ENCODE assay signal across 23 cellular contexts in the genomic region with DNA sequence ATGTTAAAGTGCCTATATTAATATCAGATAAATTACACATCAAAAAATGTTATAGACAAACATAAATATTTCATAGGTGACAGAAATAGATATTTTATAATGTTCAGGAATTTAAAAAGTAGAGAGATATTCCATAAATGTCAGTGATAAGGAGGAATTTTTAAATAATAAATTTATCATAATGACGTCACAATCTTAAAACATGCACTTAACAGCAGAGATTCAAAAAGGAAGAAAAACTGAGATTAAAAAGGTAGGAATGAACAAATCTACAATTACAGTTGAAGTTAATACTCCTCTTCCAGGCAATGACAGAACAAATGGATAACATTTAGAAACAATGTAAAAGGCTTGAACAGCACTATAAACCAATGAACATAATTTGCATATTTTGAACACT.
DNase-seq lines count a peak whose midpoint lies in the region; ATAC-seq, FAIRE-seq and TF ChIP-seq lines count a peak whose summit lies in the region.
"Had no signal": no experiment of that assay in that cellular context is flagged by ENCODE, and none has a peak within 500 bp of the region (broad histone marks: within the 10 kb centered on the region; RNA-seq: fewer than 3 reads in every experiment).

No MANE protein-coding gene starts in this region.

- DNase-seq in HepG2 (ENCODE audit: low spot score) = no peak
- DNase-seq in right lobe of liver = no peak
- no peak for DNase-seq in HCT116 (ENCODE audit: low read depth, low spot score)
- DNase-seq in K562 (ENCODE audit: extremely low read depth in 1 of 4, low spot score in 3 of 4) = no peak
- no peak for DNase-seq in kidney
- no peak for DNase-seq in NCI-H526 treated with DMSO at 0.1 percent for 48 hours (lab: John Stamatoyannopoulos, UW)
- no peak for DNase-seq in tibial nerve (ENCODE audit: low spot score in 2 of 2)
- DNase-seq: ACHN; BE2C; C1 segment of cervical spinal cord; Caco-2; Calu3; CD4-positive, alpha-beta memory T cell; CD4-positive, CD25-positive, alpha-beta regulatory T cell; DMS79 treated with DMSO at 0.1 percent for 48 hours; GDM1 had no signal

- H2AFZ ChIP-seq in HepG2 (ENCODE audit: low read length) (no peak overlapping the region), HCT116 (ENCODE audit: low read depth, low read length, poor library complexity, severe bottlenecking) (peak overlapping the region; percentile 12), K562 (ENCODE audit: low read depth, low read length) (no peak overlapping the region)

- no peaks in the 10 kb centered on the region for H3K9me3 ChIP-seq in HepG2 (ENCODE audit: low read length)
- no peaks in the 10 kb centered on the region for H3K9me3 ChIP-seq in right lobe of liver
- no peaks in the 10 kb centered on the region for H3K9me3 ChIP-seq in HCT116 (ENCODE audit: control insufficient read depth in 1 of 2, insufficient read depth in 1 of 2, low read depth in 1 of 2, low read length in 2 of 2)
- H3K9me3 ChIP-seq in K562 (replicated peaks; ENCODE audit: control insufficient read depth, insufficient read depth, low read depth, low read length) = no peaks in the 10 kb centered on the region
- H3K9me3 ChIP-seq in kidney (ENCODE audit: control insufficient read depth in 1 of 2, low read length in 2 of 2) = no peaks in the 10 kb centered on the region
- H3K9me3 ChIP-seq in tibial nerve = peaks cover 0 to 7% (median 0%) of the 10 kb centered on the region in 4 donors
- H3K9me3 ChIP-seq: BE2C, Caco-2 had no signal

- WGBS in HepG2 (ENCODE audit: low lambda C conversion rate) = 27% methylated on average over 1 of the region's 1 CpG
- 82% methylated on average over 1 of the region's 1 CpG for WGBS in right lobe of liver (ENCODE audit: insufficient coverage, low coverage, low lambda C conversion rate, missing lambda C conversion rate)
- 0% methylated on average over 1 of the region's 1 CpG for WGBS in K562 (ENCODE audit: insufficient coverage, low coverage, missing lambda C conversion rate)
- 88 to 95% methylated on average over 1 of the region's 1 CpG for WGBS in tibial nerve, 2 donors

- no peak for TF ChIP-seq CTCF in HepG2 (CRISPR knock-in tag; IDR thresholded peaks at IDR 0.05)
- TF ChIP-seq CTCF in right lobe of liver (IDR thresholded peaks at IDR 0.05) = no peak
- no peak for TF ChIP-seq CTCF in HCT116 (IDR thresholded peaks at IDR 0.05 in 2 of 3, conservative IDR thresholded peaks at IDR 0.05 in 1 of 3; ENCODE audit: borderline replicate concordance in 1 of 3, insufficient read depth in 1 of 3, low read depth in 2 of 3, low read length in 2 of 3)
- TF ChIP-seq CTCF in K562 (IDR thresholded peaks at IDR 0.05 in 2 of 3, conservative IDR thresholded peaks at IDR 0.05 in 1 of 3; ENCODE audit: insufficient read depth in 2 of 3, low read depth in 1 of 3, low read length in 3 of 3) = no peak
- no peak for TF ChIP-seq CTCF in kidney (IDR thresholded peaks at IDR 0.05; ENCODE audit: borderline replicate concordance, extremely low read depth, insufficient read depth)
- no peak for TF ChIP-seq CTCF in tibial nerve (IDR thresholded peaks at IDR 0.05)

- TF ChIP-seq EP300 in HepG2 (IDR thresholded peaks at IDR 0.05; ENCODE audit: low read depth in 2 of 2, low read length in 2 of 2) (no peak), HepG2 (CRISPR knock-in tag; IDR thresholded peaks at IDR 0.05; ENCODE audit: borderline replicate concordance) (no peak), K562 (IDR thresholded peaks at IDR 0.05; ENCODE audit: low read length) (no peak), tibial nerve (IDR thresholded peaks at IDR 0.05) (no peak)

- H3K9ac ChIP-seq in HepG2 (ENCODE audit: insufficient read depth, low read depth, low read length) (no peak overlapping the region), HCT116 (ENCODE audit: low read length) (no peak overlapping the region), K562 (ENCODE audit: insufficient read depth in 1 of 2, low read depth in 2 of 2, low read length in 2 of 2) (no peak overlapping the region), kidney (ENCODE audit: low read length in 2 of 2) (no peak overlapping the region)
- H3K9ac ChIP-seq: BLaER1 had no signal

- H3K27me3 ChIP-seq in HepG2 (ENCODE audit: control insufficient read depth in 1 of 2, insufficient read depth in 2 of 2, low read length in 2 of 2) (peaks cover 0 to 3% of the 10 kb centered on the region in 2 experiments; a peak in 2 of 5 replicates), right lobe of liver (no peaks in the 10 kb centered on the region), HCT116 (ENCODE audit: insufficient read depth, low read length) (no peaks in the 10 kb centered on the region), K562 (ENCODE audit: control insufficient read depth in 2 of 2, insufficient read depth in 2 of 2, low read length in 2 of 2) (no peaks in the 10 kb centered on the region), tibial nerve (no peaks in the 10 kb centered on the region)
- H3K27me3 ChIP-seq: BE2C, BLaER1 had no signal

- BruUV-seq in HepG2 (replicated peaks; lab: Mats Ljungman, UMichigan) (no TSS peak), HCT116 (replicated peaks; lab: Mats Ljungman, UMichigan) (no TSS peak), K562 (replicated peaks; lab: Mats Ljungman, UMichigan) (no TSS peak)

- no peaks in the 10 kb centered on the region for H3K9me2 ChIP-seq in HCT116 (ENCODE audit: insufficient read depth)

- TF ChIP-seq RAD21 in HepG2 (CRISPR knock-in tag; IDR thresholded peaks at IDR 0.05) = no peak
- TF ChIP-seq RAD21 in HCT116 (IDR thresholded peaks at IDR 0.05; ENCODE audit: low read depth) = no peak
- no peak for TF ChIP-seq RAD21 in K562 (CRISPR knock-in tag; conservative IDR thresholded peaks at IDR 0.05 in 1 of 2, IDR thresholded peaks at IDR 0.05 in 1 of 2)

- ATAC-seq in HepG2 (no peak), right lobe of liver (no peak), HCT116 (no peak), K562 (no peak), GM21737 (IDR thresholded peaks at IDR 0.05; ENCODE audit: unreplicated experiment) (no peak)
- ATAC-seq: GM12878 had no signal

- H3K9me1 ChIP-seq in K562 (ENCODE audit: control insufficient read depth, insufficient read depth, low read length) = no peaks in the 10 kb centered on the region

- RAD21 ChIA-PET in HCT116 (lab: Charles Lee; ENCODE audit: low non-redundant PET in 1 of 2, low total read pairs in 2 of 2, uncharacterized antibody in 2 of 2, unreplicated experiment in 2 of 2) = no interaction called here

- H3K4me2 ChIP-seq in HepG2 (ENCODE audit: low read depth, low read length) (no peak overlapping the region), HCT116 (ENCODE audit: low read length) (no peak overlapping the region), K562 (ENCODE audit: insufficient read depth, low read length) (no peak overlapping the region)
- H3K4me2 ChIP-seq: BLaER1 had no signal

- H4K20me1 ChIP-seq in HepG2 (ENCODE audit: insufficient read depth, low read length) (no peaks in the 10 kb centered on the region), HCT116 (ENCODE audit: insufficient read depth) (no peaks in the 10 kb centered on the region), K562 (replicated peaks; ENCODE audit: control insufficient read depth, insufficient read depth, low read length) (no peaks in the 10 kb centered on the region)
- H4K20me1 ChIP-seq: BLaER1 had no signal

- no peaks in the 10 kb centered on the region for H3K4me1 ChIP-seq in HepG2 (ENCODE audit: insufficient read depth, low read length)
- H3K4me1 ChIP-seq in right lobe of liver = no peaks in the 10 kb centered on the region
- H3K4me1 ChIP-seq in HCT116 (ENCODE audit: control insufficient read depth in 1 of 2, insufficient read depth in 2 of 2, low read length in 2 of 2) = no peaks in the 10 kb centered on the region
- no peaks in the 10 kb centered on the region for H3K4me1 ChIP-seq in K562 (replicated peaks in 1 of 2; ENCODE audit: control insufficient read depth in 2 of 2, insufficient read depth in 2 of 2, low read length in 2 of 2)
- no peaks in the 10 kb centered on the region for H3K4me1 ChIP-seq in kidney (ENCODE audit: control insufficient read depth in 1 of 2, insufficient read depth in 1 of 2, low read depth in 1 of 2, low read length in 2 of 2)
- no peaks in the 10 kb centered on the region for H3K4me1 ChIP-seq in tibial nerve
- H3K4me1 ChIP-seq: BE2C, BLaER1, Caco-2 had no signal

- intact Hi-C loops in HepG2 (cut with micrococcal nuclease; ENCODE audit: unreplicated experiment) (no loop called here), right lobe of liver (cut with DNase I) (no loop called here), HCT116 (cut with micrococcal nuclease) (no loop called here), K562 (cut with micrococcal nuclease) (no loop called here), kidney (cut with DNase I) (no loop called here)

- in situ Hi-C loops in HepG2 (cut with HindIII; ENCODE audit: extremely low pct_ligation_motif_present, low pct_unique_long_range_greater_than_20kb) (no loop called here), K562 (cut with MboI) (no loop called here)

- H3K4me3 ChIP-seq in HepG2 (replicated peaks in 1 of 3; ENCODE audit: insufficient read depth in 1 of 3, low read depth in 2 of 3, low read length in 3 of 3) (no peak overlapping the region), right lobe of liver (no peak overlapping the region), HCT116 (replicated peaks in 1 of 2; ENCODE audit: low read depth in 1 of 2, low read length in 2 of 2) (no peak overlapping the region), K562 (no peak overlapping the region), kidney (ENCODE audit: low read length in 2 of 2) (no peak overlapping the region), tibial nerve (no peak overlapping the region)
- H3K4me3 ChIP-seq: BLaER1, GM12878 had no signal

- CTCF ChIA-PET in HepG2 (lab: Yijun Ruan, JAX; ENCODE audit: low intra/inter-chr PET ratio, low total read pairs) (no interaction called here), HCT116 (lab: Charles Lee) (no interaction called here), K562 (lab: Yijun Ruan, JAX; ENCODE audit: low intra/inter-chr PET ratio) (no interaction called here)

- POLR2A ChIA-PET in HepG2 (lab: Yijun Ruan, JAX) (no interaction called here), HCT116 (lab: Charles Lee) (no interaction called here), K562 (lab: Yijun Ruan, JAX) (no interaction called here)

- H3K36me3 ChIP-seq in HepG2 (replicated peaks in 1 of 2; ENCODE audit: control insufficient read depth in 1 of 2, insufficient read depth in 2 of 2, low read length in 2 of 2) = no peaks in the 10 kb centered on the region
- no peaks in the 10 kb centered on the region for H3K36me3 ChIP-seq in right lobe of liver
- no peaks in the 10 kb centered on the region for H3K36me3 ChIP-seq in HCT116 (ENCODE audit: control insufficient read depth in 1 of 2, insufficient read depth in 2 of 2, low read length in 2 of 2)
- no peaks in the 10 kb centered on the region for H3K36me3 ChIP-seq in K562 (ENCODE audit: control insufficient read depth, insufficient read depth, low read length)
- no peaks in the 10 kb centered on the region for H3K36me3 ChIP-seq in kidney (ENCODE audit: control insufficient read depth in 1 of 2, insufficient read depth in 2 of 2, low read length in 2 of 2)
- H3K36me3 ChIP-seq in tibial nerve = no peaks in the 10 kb centered on the region
- H3K36me3 ChIP-seq: BE2C, BLaER1 had no signal

- H3K27ac ChIP-seq in HepG2 (ENCODE audit: extremely low read length, insufficient read depth, low read length) = no peak overlapping the region
- H3K27ac ChIP-seq in right lobe of liver = no peak overlapping the region
- H3K27ac ChIP-seq in HCT116 (ENCODE audit: low read depth, low read length) = no peak overlapping the region
- no peak overlapping the region for H3K27ac ChIP-seq in K562 (ENCODE audit: extremely low read depth, low read depth, low read length)
- H3K27ac ChIP-seq in kidney (ENCODE audit: low read depth in 2 of 2, low read length in 2 of 2) = no peak overlapping the region
- no peak overlapping the region for H3K27ac ChIP-seq in tibial nerve
- H3K27ac ChIP-seq: 22Rv1, BLaER1 had no signal

- no peak for FAIRE-seq in HepG2 (lab: Jason Lieb, UNC)
- FAIRE-seq in K562 (lab: Jason Lieb, UNC) = no peak
- peak; percentile 67 for FAIRE-seq in kidney (lab: Jason Lieb, UNC)
- FAIRE-seq: D721Med, GM12878, GM12892, GM18507 had no signal

- H3K79me2 ChIP-seq in HepG2 (ENCODE audit: insufficient read depth, low read length) (no peaks in the 10 kb centered on the region), HCT116 (ENCODE audit: insufficient read depth, low read length) (no peaks in the 10 kb centered on the region), K562 (ENCODE audit: control insufficient read depth, insufficient read depth, low read length) (no peaks in the 10 kb centered on the region)

- TF ChIP-seq POLR2A in HepG2 (IDR thresholded peaks at IDR 0.05; ENCODE audit: insufficient read depth in 1 of 2, low read depth in 2 of 2, low read length in 2 of 2) (no peak), right lobe of liver (IDR thresholded peaks at IDR 0.05) (no peak), HCT116 (IDR thresholded peaks at IDR 0.05; ENCODE audit: borderline replicate concordance, extremely low read depth, insufficient read depth, insufficient read length) (no peak), K562 (conservative IDR thresholded peaks at IDR 0.05) (no peak), tibial nerve (IDR thresholded peaks at IDR 0.05) (no peak)
